1 cellular context compared by ENCODE assay signal in the genomic region with DNA sequence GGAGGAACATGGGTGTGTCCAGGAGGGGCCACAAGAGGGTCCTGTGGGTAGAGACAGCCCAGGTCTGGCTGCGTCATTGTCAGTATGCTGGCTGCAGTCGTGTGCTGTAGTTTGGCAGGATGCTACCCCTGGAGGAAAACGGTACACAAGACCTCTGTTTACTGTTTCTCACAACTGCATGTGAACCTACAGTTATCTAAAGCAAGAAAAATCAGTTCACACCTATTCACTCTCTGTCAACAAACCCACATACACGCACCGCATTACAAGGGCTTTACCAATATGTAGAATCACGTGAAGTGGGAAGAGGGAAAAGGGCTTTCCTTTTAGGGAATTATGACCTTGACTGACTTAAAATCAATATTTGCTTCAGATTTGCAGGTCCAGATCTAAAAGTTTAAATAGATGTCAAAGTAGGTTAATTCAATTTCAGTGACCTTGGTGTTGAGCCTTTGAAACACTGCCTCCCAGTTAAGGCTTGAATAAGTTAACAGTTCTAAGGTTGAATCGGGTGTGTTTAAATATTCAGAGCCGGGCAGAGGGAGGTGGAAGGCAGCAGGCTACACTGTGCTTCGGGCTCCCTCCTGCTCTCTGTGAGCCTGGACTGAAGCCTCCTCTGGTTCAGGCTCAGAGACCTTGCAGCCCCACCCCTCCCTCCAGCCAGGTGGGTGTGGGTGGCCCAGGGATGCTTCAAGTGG.
TF ChIP-seq lines count a peak whose summit lies in the region.

No MANE protein-coding gene starts in this region.

TF ChIP-seq in HepG2, 621 proteins besides CTCF, POLR2A, EP300 and RAD21 (continued from another document and continues in another):
- TF ChIP-seq CENPX (CRISPR knock-in tag; IDR thresholded peaks at IDR 0.05) = no peak
- TF ChIP-seq ZNF589 (CRISPR knock-in tag; conservative IDR thresholded peaks at IDR 0.05) = 0 out of 2 replicates have a peak, but pooled peaks have one; percentile 25
- no peak for TF ChIP-seq DMAP1 (CRISPR knock-in tag; IDR thresholded peaks at IDR 0.05)
- TF ChIP-seq ZNF850 (CRISPR knock-in tag; conservative IDR thresholded peaks at IDR 0.05) = no peak
- no peak for TF ChIP-seq FOXM1 (CRISPR knock-in tag; IDR thresholded peaks at IDR 0.05)
- TF ChIP-seq ZNF136 (CRISPR knock-in tag; IDR thresholded peaks at IDR 0.05; ENCODE audit: low read depth) = no peak
- no peak; the same call in 1 of the 2 replicates for TF ChIP-seq RORA (CRISPR knock-in tag; IDR thresholded peaks at IDR 0.05)
- no peak for TF ChIP-seq ZNF432 (CRISPR knock-in tag; IDR thresholded peaks at IDR 0.05; ENCODE audit: borderline replicate concordance)
- TF ChIP-seq, protein P1, sequence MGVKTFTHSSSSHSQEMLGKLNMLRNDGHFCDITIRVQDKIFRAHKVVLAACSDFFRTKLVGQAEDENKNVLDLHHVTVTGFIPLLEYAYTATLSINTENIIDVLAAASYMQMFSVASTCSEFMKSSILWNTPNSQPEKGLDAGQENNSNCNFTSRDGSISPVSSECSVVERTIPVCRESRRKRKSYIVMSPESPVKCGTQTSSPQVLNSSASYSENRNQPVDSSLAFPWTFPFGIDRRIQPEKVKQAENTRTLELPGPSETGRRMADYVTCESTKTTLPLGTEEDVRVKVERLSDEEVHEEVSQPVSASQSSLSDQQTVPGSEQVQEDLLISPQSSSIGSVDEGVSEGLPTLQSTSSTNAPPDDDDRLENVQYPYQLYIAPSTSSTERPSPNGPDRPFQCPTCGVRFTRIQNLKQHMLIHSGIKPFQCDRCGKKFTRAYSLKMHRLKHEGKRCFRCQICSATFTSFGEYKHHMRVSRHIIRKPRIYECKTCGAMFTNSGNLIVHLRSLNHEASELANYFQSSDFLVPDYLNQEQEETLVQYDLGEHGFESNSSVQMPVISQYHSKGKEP (CRISPR knock-in tag; IDR thresholded peaks at IDR 0.05) = no peak
- no peak for TF ChIP-seq SSRP1 (CRISPR knock-in tag; IDR thresholded peaks at IDR 0.05)
- TF ChIP-seq ZIK1 (CRISPR knock-in tag; IDR thresholded peaks at IDR 0.05; ENCODE audit: borderline replicate concordance, low read depth) = no peak
- TF ChIP-seq, protein P2, sequence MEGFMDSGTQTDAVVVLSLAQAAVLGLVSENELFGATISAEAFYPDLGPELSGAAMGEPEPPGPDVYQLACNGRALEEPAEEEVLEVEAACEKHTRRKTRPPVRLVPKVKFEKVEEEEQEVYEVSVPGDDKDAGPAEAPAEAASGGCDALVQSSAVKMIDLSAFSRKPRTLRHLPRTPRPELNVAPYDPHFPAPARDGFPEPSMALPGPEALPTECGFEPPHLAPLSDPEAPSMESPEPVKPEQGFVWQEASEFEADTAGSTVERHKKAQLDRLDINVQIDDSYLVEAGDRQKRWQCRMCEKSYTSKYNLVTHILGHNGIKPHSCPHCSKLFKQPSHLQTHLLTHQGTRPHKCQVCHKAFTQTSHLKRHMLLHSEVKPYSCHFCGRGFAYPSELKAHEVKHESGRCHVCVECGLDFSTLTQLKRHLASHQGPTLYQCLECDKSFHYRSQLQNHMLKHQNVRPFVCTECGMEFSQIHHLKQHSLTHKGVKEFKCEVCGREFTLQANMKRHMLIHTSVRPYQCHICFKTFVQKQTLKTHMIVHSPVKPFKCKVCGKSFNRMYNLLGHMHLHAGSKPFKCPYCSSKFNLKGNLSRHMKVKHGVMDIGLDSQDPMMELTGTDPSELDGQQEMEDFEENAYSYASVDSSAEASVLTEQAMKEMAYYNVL (CRISPR knock-in tag; IDR thresholded peaks at IDR 0.05; ENCODE audit: borderline replicate concordance) = no peak; the same call in 1 of the 2 replicates
- TF ChIP-seq, protein P3, sequence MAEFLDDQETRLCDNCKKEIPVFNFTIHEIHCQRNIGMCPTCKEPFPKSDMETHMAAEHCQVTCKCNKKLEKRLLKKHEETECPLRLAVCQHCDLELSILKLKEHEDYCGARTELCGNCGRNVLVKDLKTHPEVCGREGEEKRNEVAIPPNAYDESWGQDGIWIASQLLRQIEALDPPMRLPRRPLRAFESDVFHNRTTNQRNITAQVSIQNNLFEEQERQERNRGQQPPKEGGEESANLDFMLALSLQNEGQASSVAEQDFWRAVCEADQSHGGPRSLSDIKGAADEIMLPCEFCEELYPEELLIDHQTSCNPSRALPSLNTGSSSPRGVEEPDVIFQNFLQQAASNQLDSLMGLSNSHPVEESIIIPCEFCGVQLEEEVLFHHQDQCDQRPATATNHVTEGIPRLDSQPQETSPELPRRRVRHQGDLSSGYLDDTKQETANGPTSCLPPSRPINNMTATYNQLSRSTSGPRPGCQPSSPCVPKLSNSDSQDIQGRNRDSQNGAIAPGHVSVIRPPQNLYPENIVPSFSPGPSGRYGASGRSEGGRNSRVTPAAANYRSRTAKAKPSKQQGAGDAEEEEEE (CRISPR knock-in tag; IDR thresholded peaks at IDR 0.05; ENCODE audit: borderline replicate concordance) = no peak
- TF ChIP-seq ZSCAN12 (CRISPR knock-in tag; IDR thresholded peaks at IDR 0.05) = no peak
- TF ChIP-seq, protein P4, sequence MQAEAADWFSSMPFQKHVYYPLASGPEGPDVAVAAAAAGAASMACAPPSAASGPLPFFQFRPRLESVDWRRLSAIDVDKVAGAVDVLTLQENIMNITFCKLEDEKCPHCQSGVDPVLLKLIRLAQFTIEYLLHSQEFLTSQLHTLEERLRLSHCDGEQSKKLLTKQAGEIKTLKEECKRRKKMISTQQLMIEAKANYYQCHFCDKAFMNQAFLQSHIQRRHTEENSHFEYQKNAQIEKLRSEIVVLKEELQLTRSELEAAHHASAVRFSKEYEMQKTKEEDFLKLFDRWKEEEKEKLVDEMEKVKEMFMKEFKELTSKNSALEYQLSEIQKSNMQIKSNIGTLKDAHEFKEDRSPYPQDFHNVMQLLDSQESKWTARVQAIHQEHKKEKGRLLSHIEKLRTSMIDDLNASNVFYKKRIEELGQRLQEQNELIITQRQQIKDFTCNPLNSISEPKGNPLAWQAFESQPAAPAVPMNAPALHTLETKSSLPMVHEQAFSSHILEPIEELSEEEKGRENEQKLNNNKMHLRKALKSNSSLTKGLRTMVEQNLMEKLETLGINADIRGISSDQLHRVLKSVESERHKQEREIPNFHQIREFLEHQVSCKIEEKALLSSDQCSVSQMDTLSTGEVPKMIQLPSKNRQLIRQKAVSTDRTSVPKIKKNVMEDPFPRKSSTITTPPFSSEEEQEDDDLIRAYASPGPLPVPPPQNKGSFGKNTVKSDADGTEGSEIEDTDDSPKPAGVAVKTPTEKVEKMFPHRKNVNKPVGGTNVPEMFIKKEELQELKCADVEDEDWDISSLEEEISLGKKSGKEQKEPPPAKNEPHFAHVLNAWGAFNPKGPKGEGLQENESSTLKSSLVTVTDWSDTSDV (CRISPR knock-in tag; IDR thresholded peaks at IDR 0.05) = no peak
- TF ChIP-seq ESRRA (CRISPR knock-in tag; IDR thresholded peaks at IDR 0.05; ENCODE audit: low read depth) = peak; percentile 75
- TF ChIP-seq CHCHD3 (CRISPR knock-in tag; IDR thresholded peaks at IDR 0.05) = no peak
- TF ChIP-seq ISX (CRISPR knock-in tag; conservative IDR thresholded peaks at IDR 0.05) = no peak
- no peak for TF ChIP-seq ZBTB42 (CRISPR knock-in tag; IDR thresholded peaks at IDR 0.05)
- TF ChIP-seq KDM2A (CRISPR knock-in tag; IDR thresholded peaks at IDR 0.05; ENCODE audit: borderline replicate concordance, low read depth) = no peak
- TF ChIP-seq, protein P5, sequence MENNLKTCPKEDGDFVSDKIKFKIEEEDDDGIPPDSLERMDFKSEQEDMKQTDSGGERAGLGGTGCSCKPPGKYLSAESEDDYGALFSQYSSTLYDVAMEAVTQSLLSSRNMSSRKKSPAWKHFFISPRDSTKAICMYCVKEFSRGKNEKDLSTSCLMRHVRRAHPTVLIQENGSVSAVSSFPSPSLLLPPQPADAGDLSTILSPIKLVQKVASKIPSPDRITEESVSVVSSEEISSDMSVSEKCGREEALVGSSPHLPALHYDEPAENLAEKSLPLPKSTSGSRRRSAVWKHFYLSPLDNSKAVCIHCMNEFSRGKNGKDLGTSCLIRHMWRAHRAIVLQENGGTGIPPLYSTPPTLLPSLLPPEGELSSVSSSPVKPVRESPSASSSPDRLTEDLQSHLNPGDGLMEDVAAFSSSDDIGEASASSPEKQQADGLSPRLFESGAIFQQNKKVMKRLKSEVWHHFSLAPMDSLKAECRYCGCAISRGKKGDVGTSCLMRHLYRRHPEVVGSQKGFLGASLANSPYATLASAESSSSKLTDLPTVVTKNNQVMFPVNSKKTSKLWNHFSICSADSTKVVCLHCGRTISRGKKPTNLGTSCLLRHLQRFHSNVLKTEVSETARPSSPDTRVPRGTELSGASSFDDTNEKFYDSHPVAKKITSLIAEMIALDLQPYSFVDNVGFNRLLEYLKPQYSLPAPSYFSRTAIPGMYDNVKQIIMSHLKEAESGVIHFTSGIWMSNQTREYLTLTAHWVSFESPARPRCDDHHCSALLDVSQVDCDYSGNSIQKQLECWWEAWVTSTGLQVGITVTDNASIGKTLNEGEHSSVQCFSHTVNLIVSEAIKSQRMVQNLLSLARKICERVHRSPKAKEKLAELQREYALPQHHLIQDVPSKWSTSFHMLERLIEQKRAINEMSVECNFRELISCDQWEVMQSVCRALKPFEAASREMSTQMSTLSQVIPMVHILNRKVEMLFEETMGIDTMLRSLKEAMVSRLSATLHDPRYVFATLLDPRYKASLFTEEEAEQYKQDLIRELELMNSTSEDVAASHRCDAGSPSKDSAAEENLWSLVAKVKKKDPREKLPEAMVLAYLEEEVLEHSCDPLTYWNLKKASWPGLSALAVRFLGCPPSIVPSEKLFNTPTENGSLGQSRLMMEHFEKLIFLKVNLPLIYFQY (CRISPR knock-in tag; IDR thresholded peaks at IDR 0.05; ENCODE audit: borderline replicate concordance) = 0 out of 2 replicates have a peak, but pooled peaks have one; percentile 69
- TF ChIP-seq ZNF75D (CRISPR knock-in tag; IDR thresholded peaks at IDR 0.05; ENCODE audit: borderline replicate concordance) = no peak
- TF ChIP-seq, protein P6, sequence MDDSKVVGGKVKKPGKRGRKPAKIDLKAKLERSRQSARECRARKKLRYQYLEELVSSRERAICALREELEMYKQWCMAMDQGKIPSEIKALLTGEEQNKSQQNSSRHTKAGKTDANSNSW (CRISPR knock-in tag; IDR thresholded peaks at IDR 0.05; ENCODE audit: borderline replicate concordance) = no peak
- TF ChIP-seq, protein P7, sequence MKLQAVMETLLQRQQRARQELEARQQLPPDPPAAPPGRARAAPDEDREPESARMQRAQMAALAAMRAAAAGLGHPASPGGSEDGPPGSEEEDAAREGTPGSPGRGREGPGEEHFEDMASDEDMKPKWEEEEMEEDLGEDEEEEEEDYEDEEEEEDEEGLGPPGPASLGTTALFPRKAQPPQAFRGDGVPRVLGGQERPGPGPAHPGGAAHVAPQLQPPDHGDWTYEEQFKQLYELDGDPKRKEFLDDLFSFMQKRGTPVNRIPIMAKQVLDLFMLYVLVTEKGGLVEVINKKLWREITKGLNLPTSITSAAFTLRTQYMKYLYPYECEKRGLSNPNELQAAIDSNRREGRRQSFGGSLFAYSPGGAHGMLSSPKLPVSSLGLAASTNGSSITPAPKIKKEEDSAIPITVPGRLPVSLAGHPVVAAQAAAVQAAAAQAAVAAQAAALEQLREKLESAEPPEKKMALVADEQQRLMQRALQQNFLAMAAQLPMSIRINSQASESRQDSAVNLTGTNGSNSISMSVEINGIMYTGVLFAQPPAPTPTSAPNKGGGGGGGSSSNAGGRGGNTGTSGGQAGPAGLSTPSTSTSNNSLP (IDR thresholded peaks at IDR 0.05; ENCODE audit: low read depth, low read length) = peak; percentile 84
- TF ChIP-seq MXI1 (IDR thresholded peaks at IDR 0.05; ENCODE audit: borderline replicate concordance, low read depth, low read length) = peak; percentile 61; the same call in 1 of the 3 replicates
- peak; percentile 95 for TF ChIP-seq FOXA3 (CRISPR knock-in tag; IDR thresholded peaks at IDR 0.05)
- TF ChIP-seq ZNF282 (IDR thresholded peaks at IDR 0.05; ENCODE audit: partially characterized antibody) = no peak
- TF ChIP-seq, protein P8, sequence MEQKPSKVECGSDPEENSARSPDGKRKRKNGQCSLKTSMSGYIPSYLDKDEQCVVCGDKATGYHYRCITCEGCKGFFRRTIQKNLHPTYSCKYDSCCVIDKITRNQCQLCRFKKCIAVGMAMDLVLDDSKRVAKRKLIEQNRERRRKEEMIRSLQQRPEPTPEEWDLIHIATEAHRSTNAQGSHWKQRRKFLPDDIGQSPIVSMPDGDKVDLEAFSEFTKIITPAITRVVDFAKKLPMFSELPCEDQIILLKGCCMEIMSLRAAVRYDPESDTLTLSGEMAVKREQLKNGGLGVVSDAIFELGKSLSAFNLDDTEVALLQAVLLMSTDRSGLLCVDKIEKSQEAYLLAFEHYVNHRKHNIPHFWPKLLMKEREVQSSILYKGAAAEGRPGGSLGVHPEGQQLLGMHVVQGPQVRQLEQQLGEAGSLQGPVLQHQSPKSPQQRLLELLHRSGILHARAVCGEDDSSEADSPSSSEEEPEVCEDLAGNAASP (CRISPR knock-in tag; IDR thresholded peaks at IDR 0.05; ENCODE audit: borderline replicate concordance) = peak; percentile 83
- no peak for TF ChIP-seq HDAC6 (IDR thresholded peaks at IDR 0.05; ENCODE audit: low read depth, low read length)
- no peak for TF ChIP-seq ZFP36L1 (CRISPR knock-in tag; IDR thresholded peaks at IDR 0.05)
- TF ChIP-seq, protein P9, sequence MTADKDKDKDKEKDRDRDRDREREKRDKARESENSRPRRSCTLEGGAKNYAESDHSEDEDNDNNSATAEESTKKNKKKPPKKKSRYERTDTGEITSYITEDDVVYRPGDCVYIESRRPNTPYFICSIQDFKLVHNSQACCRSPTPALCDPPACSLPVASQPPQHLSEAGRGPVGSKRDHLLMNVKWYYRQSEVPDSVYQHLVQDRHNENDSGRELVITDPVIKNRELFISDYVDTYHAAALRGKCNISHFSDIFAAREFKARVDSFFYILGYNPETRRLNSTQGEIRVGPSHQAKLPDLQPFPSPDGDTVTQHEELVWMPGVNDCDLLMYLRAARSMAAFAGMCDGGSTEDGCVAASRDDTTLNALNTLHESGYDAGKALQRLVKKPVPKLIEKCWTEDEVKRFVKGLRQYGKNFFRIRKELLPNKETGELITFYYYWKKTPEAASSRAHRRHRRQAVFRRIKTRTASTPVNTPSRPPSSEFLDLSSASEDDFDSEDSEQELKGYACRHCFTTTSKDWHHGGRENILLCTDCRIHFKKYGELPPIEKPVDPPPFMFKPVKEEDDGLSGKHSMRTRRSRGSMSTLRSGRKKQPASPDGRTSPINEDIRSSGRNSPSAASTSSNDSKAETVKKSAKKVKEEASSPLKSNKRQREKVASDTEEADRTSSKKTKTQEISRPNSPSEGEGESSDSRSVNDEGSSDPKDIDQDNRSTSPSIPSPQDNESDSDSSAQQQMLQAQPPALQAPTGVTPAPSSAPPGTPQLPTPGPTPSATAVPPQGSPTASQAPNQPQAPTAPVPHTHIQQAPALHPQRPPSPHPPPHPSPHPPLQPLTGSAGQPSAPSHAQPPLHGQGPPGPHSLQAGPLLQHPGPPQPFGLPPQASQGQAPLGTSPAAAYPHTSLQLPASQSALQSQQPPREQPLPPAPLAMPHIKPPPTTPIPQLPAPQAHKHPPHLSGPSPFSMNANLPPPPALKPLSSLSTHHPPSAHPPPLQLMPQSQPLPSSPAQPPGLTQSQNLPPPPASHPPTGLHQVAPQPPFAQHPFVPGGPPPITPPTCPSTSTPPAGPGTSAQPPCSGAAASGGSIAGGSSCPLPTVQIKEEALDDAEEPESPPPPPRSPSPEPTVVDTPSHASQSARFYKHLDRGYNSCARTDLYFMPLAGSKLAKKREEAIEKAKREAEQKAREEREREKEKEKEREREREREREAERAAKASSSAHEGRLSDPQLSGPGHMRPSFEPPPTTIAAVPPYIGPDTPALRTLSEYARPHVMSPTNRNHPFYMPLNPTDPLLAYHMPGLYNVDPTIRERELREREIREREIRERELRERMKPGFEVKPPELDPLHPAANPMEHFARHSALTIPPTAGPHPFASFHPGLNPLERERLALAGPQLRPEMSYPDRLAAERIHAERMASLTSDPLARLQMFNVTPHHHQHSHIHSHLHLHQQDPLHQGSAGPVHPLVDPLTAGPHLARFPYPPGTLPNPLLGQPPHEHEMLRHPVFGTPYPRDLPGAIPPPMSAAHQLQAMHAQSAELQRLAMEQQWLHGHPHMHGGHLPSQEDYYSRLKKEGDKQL (CRISPR knock-in tag; IDR thresholded peaks at IDR 0.05; ENCODE audit: low read depth) = peak; percentile 78
- TF ChIP-seq SOX5 (CRISPR knock-in tag; IDR thresholded peaks at IDR 0.05; ENCODE audit: borderline replicate concordance) = peak; percentile 95
